ENCODE assay signal across 1 cellular context in genomic region chr10:117537904-117538524, GRCh38.
TF ChIP-seq lines count a peak whose summit lies in the region.

No MANE protein-coding gene starts in this region.

TF ChIP-seq in WTC11, 78 proteins besides CTCF, POLR2A, EP300 and RAD21 (continued from another document):
- TF ChIP-seq GABPB1 (CRISPR knock-in tag; IDR thresholded peaks at IDR 0.05) (no peak), MXD4 (CRISPR knock-in tag; IDR thresholded peaks at IDR 0.05; ENCODE audit: borderline replicate concordance) (no peak)
